8 cellular contexts compared by ENCODE assay signal in genomic region chr5:140372971-140373487, GRCh38. TPM values are rescaled to one million over a fixed set of nuclear protein-coding genes. Genes with fewer than 3 reads are reported as not detected.
DNase-seq lines count a peak whose midpoint lies in the region; ATAC-seq lines count a peak whose summit lies in the region.

No MANE protein-coding gene starts in this region.

- DNase-seq in AG20443 (ENCODE audit: low spot score) (peak; percentile 88), NCI-H146 treated with DMSO at 0.1 percent for 48 hours (lab: John Stamatoyannopoulos, UW; ENCODE audit: unreplicated experiment) (peak; percentile 20), UCSD-AML1 (lab: John Stamatoyannopoulos, UW; ENCODE audit: unreplicated experiment) (peak; percentile 48), dedifferentiated amniotic fluid mesenchymal stem cell (ENCODE audit: extremely low spot score) (peak; percentile 80), left lobe of liver (ENCODE audit: low spot score) (peak; percentile 62)
- DNase-seq in stimulated activated CD4-positive, alpha-beta T cell treated with anti-CD3 and anti-CD28 coated beads, Interleukin-4, amount 100 ng/mL, for 4 hours, result peak; percentile 8 to 26

- ATAC-seq in GM18867 (IDR thresholded peaks at IDR 0.05; ENCODE audit: unreplicated experiment) (peak; percentile 65), left lobe of liver (peak; percentile 90), HG03565 (IDR thresholded peaks at IDR 0.05; ENCODE audit: unreplicated experiment) (no peak)

RNA-seq across cellular contexts. Expression of gene SLC4A9, which starts 13.0 kb away (rescaled TPM):
- 0.10 TPM for total RNA-seq in left lobe of liver

RNA-seq across cellular contexts. Expression of gene HBEGF, which starts 26.6 kb away (rescaled TPM):
- 0.70 TPM for total RNA-seq in left lobe of liver

RNA-seq across cellular contexts. Expression of gene ANKHD1, which starts 28.6 kb away (rescaled TPM):
- 60.6 TPM for total RNA-seq in left lobe of liver

Comparison
In these comparisons a context has a peak if more than half of its experiments do, and no peak if none do; other contexts are left out.
1. DNase-seq: peak in every context shown above with its lines; median percentile 88 in AG20443; 80 in dedifferentiated amniotic fluid mesenchymal stem cell; 62 in left lobe of liver; 48 in UCSD-AML1; 20 in NCI-H146 treated with DMSO at 0.1 percent for 48 hours; 17 in stimulated activated CD4-positive, alpha-beta T cell treated with anti-CD3 and anti-CD28 coated beads, Interleukin-4, amount 100 ng/mL, for 4 hours.